In the genomic region with DNA sequence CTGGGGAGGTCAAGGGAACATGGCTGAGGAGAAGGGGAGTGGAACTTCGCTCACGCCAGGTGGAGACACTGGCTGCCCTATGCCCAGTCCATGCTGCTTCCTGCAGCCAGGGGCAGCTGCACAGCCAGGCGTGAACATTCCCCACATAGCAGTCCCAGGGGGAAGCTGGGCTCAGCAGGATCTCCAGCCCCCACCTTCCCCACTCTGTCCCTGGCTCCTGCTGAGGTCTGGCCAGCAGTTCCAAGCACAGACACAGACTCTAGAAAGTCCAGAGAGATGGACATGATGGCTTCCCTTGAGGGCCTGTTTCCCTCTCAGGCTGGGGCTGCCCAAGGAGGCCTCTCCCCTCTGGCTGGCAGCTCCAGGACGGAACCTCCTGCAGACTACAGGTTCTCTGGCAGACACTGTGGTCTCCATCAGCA, we compare ENCODE assay signal across 1 cellular context.
TF ChIP-seq lines count a peak whose summit lies in the region.

No MANE protein-coding gene starts in this region.

TF ChIP-seq in HCT116, 20 proteins besides CTCF, POLR2A, EP300 and RAD21 (continued from another document):
- TF ChIP-seq, protein P1, sequence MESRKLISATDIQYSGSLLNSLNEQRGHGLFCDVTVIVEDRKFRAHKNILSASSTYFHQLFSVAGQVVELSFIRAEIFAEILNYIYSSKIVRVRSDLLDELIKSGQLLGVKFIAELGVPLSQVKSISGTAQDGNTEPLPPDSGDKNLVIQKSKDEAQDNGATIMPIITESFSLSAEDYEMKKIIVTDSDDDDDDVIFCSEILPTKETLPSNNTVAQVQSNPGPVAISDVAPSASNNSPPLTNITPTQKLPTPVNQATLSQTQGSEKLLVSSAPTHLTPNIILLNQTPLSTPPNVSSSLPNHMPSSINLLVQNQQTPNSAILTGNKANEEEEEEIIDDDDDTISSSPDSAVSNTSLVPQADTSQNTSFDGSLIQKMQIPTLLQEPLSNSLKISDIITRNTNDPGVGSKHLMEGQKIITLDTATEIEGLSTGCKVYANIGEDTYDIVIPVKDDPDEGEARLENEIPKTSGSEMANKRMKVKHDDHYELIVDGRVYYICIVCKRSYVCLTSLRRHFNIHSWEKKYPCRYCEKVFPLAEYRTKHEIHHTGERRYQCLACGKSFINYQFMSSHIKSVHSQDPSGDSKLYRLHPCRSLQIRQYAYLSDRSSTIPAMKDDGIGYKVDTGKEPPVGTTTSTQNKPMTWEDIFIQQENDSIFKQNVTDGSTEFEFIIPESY (IDR thresholded peaks at IDR 0.05; ENCODE audit: extremely low read depth, insufficient replicate concordance, low read length), result no peak
- no peak for TF ChIP-seq SIN3A (IDR thresholded peaks at IDR 0.05; ENCODE audit: low read depth)
